Comparison of ENCODE assay signal across 9 cellular contexts in genomic region chr1:193069748-193070394, GRCh38. TPM values are rescaled to one million over a fixed set of nuclear protein-coding genes. Genes with fewer than 3 reads are reported as not detected.
DNase-seq lines count a peak whose midpoint lies in the region; ATAC-seq and TF ChIP-seq lines count a peak whose summit lies in the region.
"Had no signal": no experiment of that assay in that cellular context is flagged by ENCODE, and none has a peak within 500 bp of the region (broad histone marks: within the 10 kb centered on the region; RNA-seq: fewer than 3 reads in every experiment).

No MANE protein-coding gene starts in this region.

- intact Hi-C loops in activated T-helper 1 cell treated with anti-CD3 and anti-CD28 coated beads, Interleukin-12 subunit alpha, Interleukin-12 subunit beta, Interleukin-2, Interleukin-4 antibody, amounts not matched to agents 30 ng/mL and 10 ng/mL and 1 ng/mL, durations not matched to agents 14 hours and 24 hours and 36 hours (cut with micrococcal nuclease), result no loop called here
- intact Hi-C loops in testis (cut with DNase I; ENCODE audit: low total_unique reads), result no loop called here

- no peaks in the 10 kb centered on the region for H3K27me3 Mint-ChIP-seq in activated T-helper 1 cell treated with anti-CD3 and anti-CD28 coated beads, Interleukin-12 subunit alpha, Interleukin-12 subunit beta, Interleukin-2, Interleukin-4 antibody, amounts not matched to agents 30 ng/mL and 10 ng/mL and 1 ng/mL, durations not matched to agents 14 hours and 24 hours and 36 hours (ENCODE audit: insufficient read depth)
- H3K27me3 Mint-ChIP-seq in naive thymus-derived CD8-positive, alpha-beta T cell, result no peaks in the 10 kb centered on the region

- DNase-seq in NCI-H146 (lab: John Stamatoyannopoulos, UW) (peak; percentile 8), NCI-H146 treated with DMSO at 0.1 percent for 48 hours (lab: John Stamatoyannopoulos, UW; ENCODE audit: unreplicated experiment) (no peak), HuH-7 (ENCODE audit: low spot score) (peak; percentile 10), C1 segment of cervical spinal cord (lab: John Stamatoyannopoulos, UW) (no peak), NCI-H1417 (lab: John Stamatoyannopoulos, UW) (no peak), testis (no peak)
- no peak for DNase-seq in activated T-helper 1 cell treated with anti-CD3 and anti-CD28 coated beads, Interleukin-12 subunit alpha, Interleukin-12 subunit beta, Interleukin-2, Interleukin-4 antibody, amounts not matched to agents 30 ng/mL and 10 ng/mL and 1 ng/mL, durations not matched to agents 14 hours and 24 hours and 36 hours (ENCODE audit: low spot score)
- DNase-seq in naive thymus-derived CD8-positive, alpha-beta T cell, result peak in 1 of 10 donors; percentile 12

- POLR2A ChIA-PET in naive thymus-derived CD8-positive, alpha-beta T cell (lab: Charles Lee), result interaction anchor here (0.6 to 0.8 kb wide), 4 partner anchors 11 to 577 kb away, joined by 3 to 8 read pairs (median 4); partner anchors contain the start of genes RO60 and UCHL5

- H3K36me3 ChIP-seq in testis (ENCODE audit: low read depth, missing control alignments), result no peaks in the 10 kb centered on the region

- peak overlapping the region; percentile 5 for H3K4me3 Mint-ChIP-seq in activated T-helper 1 cell treated with anti-CD3 and anti-CD28 coated beads, Interleukin-12 subunit alpha, Interleukin-12 subunit beta, Interleukin-2, Interleukin-4 antibody, amounts not matched to agents 30 ng/mL and 10 ng/mL and 1 ng/mL, durations not matched to agents 14 hours and 24 hours and 36 hours
- peak overlapping the region in 6 of 10 donors; percentile 2 to 42 (median 18) for H3K4me3 Mint-ChIP-seq in naive thymus-derived CD8-positive, alpha-beta T cell

- no peaks in the 10 kb centered on the region for H3K9me3 ChIP-seq in testis
- H3K9me3 ChIP-seq: BLaER1 had no signal

- peak; percentile 22 to 46 for ATAC-seq in naive thymus-derived CD8-positive, alpha-beta T cell

- H3K4me3 ChIP-seq in testis, result no peak overlapping the region
- H3K4me3 ChIP-seq: BLaER1 had no signal

- 80 to 87% methylated on average over 4 of the region's 4 CpGs for WGBS in testis, 2 donors

- H3K4me1 Mint-ChIP-seq in activated T-helper 1 cell treated with anti-CD3 and anti-CD28 coated beads, Interleukin-12 subunit alpha, Interleukin-12 subunit beta, Interleukin-2, Interleukin-4 antibody, amounts not matched to agents 30 ng/mL and 10 ng/mL and 1 ng/mL, durations not matched to agents 14 hours and 24 hours and 36 hours (ENCODE audit: low read depth), result peaks cover 54% of the 10 kb centered on the region
- H3K4me1 Mint-ChIP-seq in naive thymus-derived CD8-positive, alpha-beta T cell, result peaks cover 27 to 64% (median 53%) of the 10 kb centered on the region in 4 donors

- no peaks in the 10 kb centered on the region for H3K9me3 Mint-ChIP-seq in activated T-helper 1 cell treated with anti-CD3 and anti-CD28 coated beads, Interleukin-12 subunit alpha, Interleukin-12 subunit beta, Interleukin-2, Interleukin-4 antibody, amounts not matched to agents 30 ng/mL and 10 ng/mL and 1 ng/mL, durations not matched to agents 14 hours and 24 hours and 36 hours
- H3K9me3 Mint-ChIP-seq in naive thymus-derived CD8-positive, alpha-beta T cell, result no peaks in the 10 kb centered on the region

- peaks cover 25% of the 10 kb centered on the region for H3K36me3 Mint-ChIP-seq in activated T-helper 1 cell treated with anti-CD3 and anti-CD28 coated beads, Interleukin-12 subunit alpha, Interleukin-12 subunit beta, Interleukin-2, Interleukin-4 antibody, amounts not matched to agents 30 ng/mL and 10 ng/mL and 1 ng/mL, durations not matched to agents 14 hours and 24 hours and 36 hours (ENCODE audit: low read depth)
- H3K36me3 Mint-ChIP-seq in naive thymus-derived CD8-positive, alpha-beta T cell, result peaks cover 0 to 21% (median 2%) of the 10 kb centered on the region in 3 donors

- TF ChIP-seq POLR2A in testis (IDR thresholded peaks at IDR 0.05), result no peak

- no peak overlapping the region for H3K27ac ChIP-seq in testis
- H3K27ac ChIP-seq: BLaER1 had no signal

- H3K27ac Mint-ChIP-seq in activated T-helper 1 cell treated with anti-CD3 and anti-CD28 coated beads, Interleukin-12 subunit alpha, Interleukin-12 subunit beta, Interleukin-2, Interleukin-4 antibody, amounts not matched to agents 30 ng/mL and 10 ng/mL and 1 ng/mL, durations not matched to agents 14 hours and 24 hours and 36 hours, result no peak overlapping the region
- H3K27ac Mint-ChIP-seq in naive thymus-derived CD8-positive, alpha-beta T cell, result peak overlapping the region; percentile 61 to 83 (median 76)

- no peaks in the 10 kb centered on the region for H3K27me3 ChIP-seq in testis
- H3K27me3 ChIP-seq: BLaER1 had no signal

- no peak for TF ChIP-seq CTCF in testis (IDR thresholded peaks at IDR 0.05)

- no peaks in the 10 kb centered on the region for H3K4me1 ChIP-seq in testis

RNA-seq across cellular contexts. Expression of gene RO60, which starts 10.5 kb away (rescaled TPM):
- total RNA-seq in activated T-helper 1 cell treated with anti-CD3 and anti-CD28 coated beads, Interleukin-12 subunit alpha, Interleukin-12 subunit beta, Interleukin-2, Interleukin-4 antibody, amounts not matched to agents 30 ng/mL and 10 ng/mL and 1 ng/mL, durations not matched to agents 14 hours and 24 hours and 36 hours, result 68.7 and 70.0 TPM in 2 replicates
- 10 to 100 TPM; 67.5 to 71.2 TPM for total RNA-seq in naive thymus-derived CD8-positive, alpha-beta T cell
- polyA plus RNA-seq in naive thymus-derived CD8-positive, alpha-beta T cell, result 100 to 1,000 TPM in 2 of 3 donors, 10 to 100 TPM in 1; 89.4 to 128 (median 104) TPM
- total RNA-seq in testis, result 10 to 100 TPM; 95.8 to 96.3 TPM
- 26.7 TPM for polyA plus RNA-seq in testis (ENCODE audit: insufficient read depth, low read depth, low replicate concordance)

RNA-seq across cellular contexts. Expression of gene UCHL5, which starts 10.7 kb away (rescaled TPM):
- total RNA-seq in activated T-helper 1 cell treated with anti-CD3 and anti-CD28 coated beads, Interleukin-12 subunit alpha, Interleukin-12 subunit beta, Interleukin-2, Interleukin-4 antibody, amounts not matched to agents 30 ng/mL and 10 ng/mL and 1 ng/mL, durations not matched to agents 14 hours and 24 hours and 36 hours, result 88.1 and 93.1 TPM in 2 replicates
- total RNA-seq in naive thymus-derived CD8-positive, alpha-beta T cell, result 10 to 100 TPM; 33.2 to 42.1 TPM
- 10 to 100 TPM; 52.7 to 65.5 (median 63.8) TPM for polyA plus RNA-seq in naive thymus-derived CD8-positive, alpha-beta T cell
- 10 to 100 TPM; 38.5 to 55.5 TPM for total RNA-seq in testis
- 17.9 TPM for polyA plus RNA-seq in testis (ENCODE audit: insufficient read depth, low read depth, low replicate concordance)

RNA-seq across cellular contexts. Expression of gene GLRX2, which starts 35.3 kb away (rescaled TPM):
- total RNA-seq in activated T-helper 1 cell treated with anti-CD3 and anti-CD28 coated beads, Interleukin-12 subunit alpha, Interleukin-12 subunit beta, Interleukin-2, Interleukin-4 antibody, amounts not matched to agents 30 ng/mL and 10 ng/mL and 1 ng/mL, durations not matched to agents 14 hours and 24 hours and 36 hours, result 29.6 and 32.9 TPM in 2 replicates
- 10 to 100 TPM; 14.7 to 15.9 TPM for total RNA-seq in naive thymus-derived CD8-positive, alpha-beta T cell
- 10 to 100 TPM in 1 of 3 donors, 1 to 10 TPM in 2; 7.0 to 12.8 (median 9.4) TPM for polyA plus RNA-seq in naive thymus-derived CD8-positive, alpha-beta T cell
- 10 to 100 TPM; 21.2 to 47.6 TPM for total RNA-seq in testis
- 70.1 TPM for polyA plus RNA-seq in testis (ENCODE audit: insufficient read depth, low read depth, low replicate concordance)

RNA-seq across cellular contexts. Expression of gene CDC73, which starts 52.0 kb away (rescaled TPM):
- 56.1 and 57.3 TPM in 2 replicates for total RNA-seq in activated T-helper 1 cell treated with anti-CD3 and anti-CD28 coated beads, Interleukin-12 subunit alpha, Interleukin-12 subunit beta, Interleukin-2, Interleukin-4 antibody, amounts not matched to agents 30 ng/mL and 10 ng/mL and 1 ng/mL, durations not matched to agents 14 hours and 24 hours and 36 hours
- total RNA-seq in naive thymus-derived CD8-positive, alpha-beta T cell, result 10 to 100 TPM; 63.4 to 63.5 TPM
- polyA plus RNA-seq in naive thymus-derived CD8-positive, alpha-beta T cell, result 10 to 100 TPM; 50.5 to 67.0 (median 55.0) TPM
- total RNA-seq in testis, result 10 to 100 TPM; 39.6 to 47.1 TPM
- polyA plus RNA-seq in testis (ENCODE audit: insufficient read depth, low read depth, low replicate concordance), result 31.4 TPM

Comparison
In these comparisons a context has a peak if more than half of its experiments do, and no peak if none do; other contexts are left out.
1. DNase-seq: peak in NCI-H146 (single experiment) and HuH-7 (single experiment); none in NCI-H146 treated with DMSO at 0.1 percent for 48 hours (single experiment), activated T-helper 1 cell treated with anti-CD3 and anti-CD28 coated beads, Interleukin-12 subunit alpha, Interleukin-12 subunit beta, Interleukin-2, Interleukin-4 antibody, amounts not matched to agents 30 ng/mL and 10 ng/mL and 1 ng/mL, durations not matched to agents 14 hours and 24 hours and 36 hours (single experiment), C1 segment of cervical spinal cord (0 of 14), NCI-H1417 (0 of 3) and testis (single experiment).